8 cellular contexts compared by ENCODE assay signal in the genomic region with DNA sequence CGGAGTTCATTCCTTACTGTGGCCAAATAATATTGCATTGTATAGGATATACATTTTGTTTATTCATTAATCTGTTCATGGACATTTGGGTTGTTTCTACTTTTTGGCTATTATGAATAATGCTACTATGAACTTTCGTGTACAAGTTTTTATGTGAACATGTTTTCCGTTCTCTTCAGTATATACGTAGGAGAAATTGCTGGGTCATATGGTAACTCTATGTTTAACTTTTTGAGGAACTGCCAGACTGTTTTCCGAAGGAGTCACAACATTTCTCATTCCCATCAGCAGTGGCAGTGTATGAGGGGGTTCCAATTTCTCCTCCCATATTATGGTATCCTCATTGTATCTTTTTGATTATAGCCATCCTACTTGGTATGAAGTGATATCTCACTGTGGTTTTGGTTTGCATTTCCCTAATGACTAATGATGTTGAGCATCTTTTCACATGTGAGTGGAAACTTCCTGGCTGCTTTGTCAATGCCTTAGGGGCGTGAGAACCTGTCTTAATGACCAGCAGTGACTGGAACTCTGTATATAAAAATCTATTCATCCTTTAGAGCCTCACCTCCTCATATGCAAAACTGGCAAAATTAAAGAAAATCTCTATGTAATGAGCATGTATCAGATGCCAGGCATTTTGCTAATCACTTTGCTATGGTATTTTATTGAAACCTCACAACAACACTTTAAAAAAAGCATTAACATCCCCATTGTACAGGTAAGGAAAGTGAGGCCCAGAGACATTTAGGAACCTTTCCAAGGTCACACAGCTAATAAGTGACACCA. TPM values are rescaled to one million over a fixed set of nuclear protein-coding genes. Genes with fewer than 3 reads are reported as not detected.
DNase-seq lines count a peak whose midpoint lies in the region; ATAC-seq lines count a peak whose summit lies in the region.

No MANE protein-coding gene starts in this region.

- H3K9me2 ChIP-seq in Karpas-422 (replicated peaks; ENCODE audit: insufficient read depth, low read length) = no peaks in the 10 kb centered on the region

- H3K27me3 ChIP-seq in CD8-positive, alpha-beta memory T cell (ENCODE audit: insufficient read depth, low read length, poor library complexity, severe bottlenecking) = no peaks in the 10 kb centered on the region
- H3K27me3 ChIP-seq in Karpas-422 (ENCODE audit: low read length) = no peaks in the 10 kb centered on the region

- H3K79me2 ChIP-seq in Karpas-422 (ENCODE audit: low read length) = no peaks in the 10 kb centered on the region

- H3K36me3 ChIP-seq in CD8-positive, alpha-beta memory T cell (ENCODE audit: insufficient read depth, low read length) = no peaks in the 10 kb centered on the region
- H3K36me3 ChIP-seq in Karpas-422 (ENCODE audit: insufficient read depth, low read length) = no peaks in the 10 kb centered on the region

- H4K20me1 ChIP-seq in Karpas-422 (ENCODE audit: insufficient read depth, low read depth, low read length) = no peaks in the 10 kb centered on the region

- peak overlapping the region; percentile 83 to 93 (median 90) for H3K4me3 Mint-ChIP-seq in CD8-positive, alpha-beta memory T cell
- peak overlapping the region; percentile 64 for H3K4me3 Mint-ChIP-seq in activated naive CD8-positive, alpha-beta T cell treated with anti-CD3 and anti-CD28 coated beads, Interleukin-2, amount 50 U/mL, for 24 hours

- peaks cover 87 to 94% (median 94%) of the 10 kb centered on the region in 3 donors for H3K4me1 Mint-ChIP-seq in CD8-positive, alpha-beta memory T cell
- peaks cover 72% of the 10 kb centered on the region for H3K4me1 Mint-ChIP-seq in activated naive CD8-positive, alpha-beta T cell treated with anti-CD3 and anti-CD28 coated beads, Interleukin-2, amount 50 U/mL, for 24 hours

- POLR2A ChIA-PET in CD8-positive, alpha-beta memory T cell (lab: Charles Lee) = interaction anchor here (1.8 to 2.6 kb wide), 3 partner anchors 43 to 56 kb away, joined by 9 to 14 read pairs (median 13); partner anchors contain the start of gene TGFBR1

- no peaks in the 10 kb centered on the region for H3K27me3 Mint-ChIP-seq in CD8-positive, alpha-beta memory T cell
- H3K27me3 Mint-ChIP-seq in activated naive CD8-positive, alpha-beta T cell treated with anti-CD3 and anti-CD28 coated beads, Interleukin-2, amount 50 U/mL, for 24 hours = no peaks in the 10 kb centered on the region

- H3K27ac ChIP-seq in CD8-positive, alpha-beta memory T cell (ENCODE audit: low read depth, low read length) = peak overlapping the region; percentile 48
- H3K27ac ChIP-seq in Karpas-422 (ENCODE audit: low read length) = peak overlapping the region; percentile 98

- H3K4me1 ChIP-seq in CD8-positive, alpha-beta memory T cell (ENCODE audit: insufficient read depth, low read length) = peaks cover 79% of the 10 kb centered on the region
- H3K4me1 ChIP-seq in Karpas-422 (ENCODE audit: low read length) = peaks cover 64% of the 10 kb centered on the region

- no peaks in the 10 kb centered on the region for H3K9me3 ChIP-seq in CD8-positive, alpha-beta memory T cell (ENCODE audit: low read length)
- H3K9me3 ChIP-seq in Karpas-422 (ENCODE audit: low read length) = no peaks in the 10 kb centered on the region

- peaks cover 0 to 2% (median 0%) of the 10 kb centered on the region in 5 donors for H3K9me3 Mint-ChIP-seq in CD8-positive, alpha-beta memory T cell
- H3K9me3 Mint-ChIP-seq in activated naive CD8-positive, alpha-beta T cell treated with anti-CD3 and anti-CD28 coated beads, Interleukin-2, amount 50 U/mL, for 24 hours = no peaks in the 10 kb centered on the region

- H3K4me2 ChIP-seq in Karpas-422 (ENCODE audit: low read depth, low read length, poor library complexity, severe bottlenecking) = peak overlapping the region; percentile 85

- H3K9ac ChIP-seq in Karpas-422 (ENCODE audit: low read length) = 0 out of 2 replicates have a peak overlapping the region, but pooled peaks have one; percentile 67

- H3K27ac Mint-ChIP-seq in CD8-positive, alpha-beta memory T cell = peak overlapping the region; percentile 21 to 92 (median 85)
- peak overlapping the region; percentile 65 for H3K27ac Mint-ChIP-seq in activated naive CD8-positive, alpha-beta T cell treated with anti-CD3 and anti-CD28 coated beads, Interleukin-2, amount 50 U/mL, for 24 hours

- peak in 2 of 5 donors; percentile 45 to 54 for DNase-seq in CD8-positive, alpha-beta memory T cell
- DNase-seq in Karpas-422 (peak; percentile 68), myocyte (ENCODE audit: low read depth) (peak; percentile 61), DMS114 treated with DMSO at 0.1 percent for 48 hours (lab: John Stamatoyannopoulos, UW; ENCODE audit: unreplicated experiment) (no peak)
- DNase-seq in activated naive CD8-positive, alpha-beta T cell treated with anti-CD3 and anti-CD28 coated beads, Interleukin-2, amount 50 U/mL, for 24 hours = no peak
- DNase-seq in activated CD4-positive, CD25-positive, alpha-beta regulatory T cell (lab: John Stamatoyannopoulos, UW) = no peak

- H3K36me3 Mint-ChIP-seq in CD8-positive, alpha-beta memory T cell = peaks cover 0 to 7% (median 0%) of the 10 kb centered on the region in 3 donors
- no peaks in the 10 kb centered on the region for H3K36me3 Mint-ChIP-seq in activated naive CD8-positive, alpha-beta T cell treated with anti-CD3 and anti-CD28 coated beads, Interleukin-2, amount 50 U/mL, for 24 hours (ENCODE audit: low read depth)

- H3K4me3 ChIP-seq in CD8-positive, alpha-beta memory T cell (ENCODE audit: low read length) = peak overlapping the region; percentile 80
- H3K4me3 ChIP-seq in Karpas-422 (ENCODE audit: low read length) = peak overlapping the region; percentile 55

- peak; percentile 68 for ATAC-seq in activated naive CD8-positive, alpha-beta T cell treated with anti-CD3 and anti-CD28 coated beads, Interleukin-2, amount 50 U/mL, for 24 hours
- ATAC-seq in HG02973 (IDR thresholded peaks at IDR 0.05; ENCODE audit: unreplicated experiment) (no peak), HG02642 (IDR thresholded peaks at IDR 0.05; ENCODE audit: poor library complexity, unreplicated experiment) (no peak)

- peak overlapping the region; percentile 98; the same call in 1 of the 2 replicates for H2AFZ ChIP-seq in Karpas-422 (ENCODE audit: low read length)

- CTCF ChIA-PET in CD8-positive, alpha-beta memory T cell (lab: Charles Lee) = interaction anchor here (0.9 to 3.7 kb wide), 6 partner anchors 9 to 85 kb away, joined by 3 to 15 read pairs (median 4); no protein-coding TSS in a partner anchor

RNA-seq across cellular contexts. Expression of gene TGFBR1, which starts 47.8 kb away (rescaled TPM):
- 10 to 100 TPM; 36.6 to 41.9 TPM for total RNA-seq in CD8-positive, alpha-beta memory T cell
- 34.4 TPM for polyA plus RNA-seq in CD8-positive, alpha-beta memory T cell
- 7.2 and 17.9 TPM in 2 replicates for total RNA-seq in Karpas-422 (2014; rRNA removed; shearing (Covaris generic); ENCODE audit: low replicate concordance)
- 53.9 and 60.4 TPM in 2 replicates for total RNA-seq in myocyte
- polyA plus RNA-seq in myocyte (2012) = 31.7 TPM

Comparison
In these comparisons a context has a peak if more than half of its experiments do, and no peak if none do; other contexts are left out.
1. DNase-seq: peak in Karpas-422 (single experiment) and myocyte (single experiment); none in activated naive CD8-positive, alpha-beta T cell treated with anti-CD3 and anti-CD28 coated beads, Interleukin-2, amount 50 U/mL, for 24 hours (single experiment), DMS114 treated with DMSO at 0.1 percent for 48 hours (single experiment) and activated CD4-positive, CD25-positive, alpha-beta regulatory T cell (0 of 4).